25 cellular contexts compared by ENCODE assay signal in the genomic region with DNA sequence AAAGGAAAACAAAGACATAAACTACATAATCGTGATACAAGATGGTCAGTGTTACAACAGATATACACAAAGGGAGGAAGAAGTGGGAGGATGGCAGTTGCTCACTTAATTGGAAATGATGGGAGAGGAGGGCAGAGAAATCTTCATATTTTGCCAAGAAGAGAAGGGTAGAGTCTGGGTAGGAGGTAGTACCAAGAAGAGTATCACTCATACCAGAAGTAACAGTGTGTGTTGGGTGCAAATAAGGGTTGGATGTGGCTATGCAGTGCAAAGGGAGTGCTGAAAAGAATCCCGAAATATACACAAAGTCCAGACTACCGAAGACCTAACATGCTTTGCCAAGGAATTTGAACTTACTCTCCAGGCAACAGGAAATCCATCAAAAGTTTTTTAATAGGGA.
"Had no signal": no experiment of that assay in that cellular context is flagged by ENCODE, and none has a peak within 500 bp of the region (broad histone marks: within the 10 kb centered on the region; RNA-seq: fewer than 3 reads in every experiment).

No MANE protein-coding gene starts in this region.

- DNase-seq: activated CD4-positive, alpha-beta T cell treated with anti-CD3 and anti-CD28 coated beads, Interleukin-2, amount 50 U/mL, for 4 hours; activated CD4-positive, CD25-positive, alpha-beta regulatory T cell treated with anti-CD3 and anti-CD28 coated beads, Interleukin-2, amount 50 U/mL, for 72 hours; activated naive CD8-positive, alpha-beta T cell treated with anti-CD3 and anti-CD28 coated beads, Interleukin-2, amount 50 U/mL, for 24 hours; amygdala; central memory CD4-positive, alpha-beta T cell; islet precursor cell; left ventricle myocardium superior; mucosa of descending colon; nephron progenitor cell; ovary; retina; stimulated activated CD4-positive, alpha-beta T cell treated with anti-CD3 and anti-CD28 coated beads, Interleukin-12 subunit alpha, Interleukin-12 subunit beta, amount 100 ng/mL, for 4 hours; stimulated activated CD4-positive, alpha-beta T cell treated with anti-CD3 and anti-CD28 coated beads, Interleukin-4, amount 100 ng/mL, for 1 hour; T-helper 2 cell; trophoblast cell; uterus had no signal

- H3K9me3 Mint-ChIP-seq: activated naive CD8-positive, alpha-beta T cell treated with anti-CD3 and anti-CD28 coated beads, Interleukin-2, amount 50 U/mL, for 24 hours; nephron progenitor cell; stimulated activated naive CD8-positive, alpha-beta T cell treated with anti-CD3 and anti-CD28 coated beads, Interleukin-15, Interleukin-2, amounts not matched to agents 100 ng/mL and 50 ng/mL, for 24 hours had no signal

- H3K9me3 ChIP-seq: gastroesophageal sphincter, mucosa of descending colon, ovary, prostate gland, thoracic aorta, uterus had no signal

- H3K4me1 Mint-ChIP-seq: nephron progenitor cell had no signal

- H3K79me2 ChIP-seq: hepatocyte had no signal

- H3K4me2 ChIP-seq: hepatocyte had no signal

- H3K4me3 Mint-ChIP-seq: activated naive CD8-positive, alpha-beta T cell treated with anti-CD3 and anti-CD28 coated beads, Interleukin-2, amount 50 U/mL, for 24 hours; nephron progenitor cell; stimulated activated naive CD8-positive, alpha-beta T cell treated with anti-CD3 and anti-CD28 coated beads, Interleukin-15, Interleukin-2, amounts not matched to agents 100 ng/mL and 50 ng/mL, for 24 hours had no signal

- H3K27ac Mint-ChIP-seq: activated naive CD8-positive, alpha-beta T cell treated with anti-CD3 and anti-CD28 coated beads, Interleukin-2, amount 50 U/mL, for 24 hours; nephron progenitor cell; stimulated activated naive CD8-positive, alpha-beta T cell treated with anti-CD3 and anti-CD28 coated beads, Interleukin-15, Interleukin-2, amounts not matched to agents 100 ng/mL and 50 ng/mL, for 24 hours had no signal

- H3K4me3 ChIP-seq: gastroesophageal sphincter, hepatocyte, mucosa of descending colon, ovary, prostate gland, skin epidermis, thoracic aorta, uterus had no signal

- H3K27me3 Mint-ChIP-seq: activated naive CD8-positive, alpha-beta T cell treated with anti-CD3 and anti-CD28 coated beads, Interleukin-2, amount 50 U/mL, for 24 hours; stimulated activated naive CD8-positive, alpha-beta T cell treated with anti-CD3 and anti-CD28 coated beads, Interleukin-15, Interleukin-2, amounts not matched to agents 100 ng/mL and 50 ng/mL, for 24 hours had no signal

- ATAC-seq: activated naive CD8-positive, alpha-beta T cell treated with anti-CD3 and anti-CD28 coated beads, Interleukin-2, amount 50 U/mL, for 24 hours; gastroesophageal sphincter; left ventricle myocardium superior; mucosa of descending colon; sciatic nerve; SK-N-SH treated with all-trans-retinoic acid at 6 μM for 48 hours had no signal

- H3K27me3 ChIP-seq: gastroesophageal sphincter, hepatocyte, ovary, uterus had no signal

- H3K27ac ChIP-seq: gastroesophageal sphincter, hepatocyte, ovary, prostate gland, skin epidermis, thoracic aorta, uterus had no signal

- H2AFZ ChIP-seq: hepatocyte had no signal

- FAIRE-seq: endothelial cell of umbilical vein had no signal

- H3K36me3 ChIP-seq: ovary, prostate gland, uterus had no signal

- H3K4me1 ChIP-seq: gastroesophageal sphincter, prostate gland, uterus had no signal
